ENCODE assay signal across 23 cellular contexts in the genomic region with DNA sequence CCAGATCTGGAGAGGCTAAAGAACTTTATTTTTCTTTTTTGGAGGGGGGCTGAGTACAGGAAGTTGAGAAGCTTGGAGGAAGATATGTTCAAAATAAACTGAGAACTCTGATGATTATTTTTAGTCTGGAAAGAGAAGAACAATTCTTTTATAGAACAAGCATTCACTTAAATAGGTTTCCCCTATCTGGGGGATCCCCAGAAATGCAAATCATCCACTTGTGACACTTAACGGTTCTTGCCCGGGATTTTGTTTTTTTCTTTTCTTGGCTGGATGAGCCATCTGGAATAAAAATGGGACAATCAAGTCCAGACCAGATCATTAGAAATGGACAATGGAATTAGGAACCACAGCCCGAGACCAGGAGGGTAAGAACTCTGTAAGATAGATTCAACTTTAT.
DNase-seq lines count a peak whose midpoint lies in the region; ATAC-seq and TF ChIP-seq lines count a peak whose summit lies in the region.
"Had no signal": no experiment of that assay in that cellular context is flagged by ENCODE, and none has a peak within 500 bp of the region (broad histone marks: within the 10 kb centered on the region; RNA-seq: fewer than 3 reads in every experiment).

No MANE protein-coding gene starts in this region.

- H3K4me1 ChIP-seq in OCI-LY3 (ENCODE audit: low read length), result peaks cover 31% of the 10 kb centered on the region
- H3K4me1 ChIP-seq in iPS-18a (ENCODE audit: control insufficient read depth, low read depth, low read length), result peaks cover 13% of the 10 kb centered on the region
- H3K4me1 ChIP-seq: thyroid gland had no signal

- H3K27me3 ChIP-seq in OCI-LY3 (ENCODE audit: low read depth, low read length) (no peaks in the 10 kb centered on the region), iPS-18a (ENCODE audit: control insufficient read depth, insufficient read depth, low read length) (no peaks in the 10 kb centered on the region)
- H3K27me3 ChIP-seq: neutrophil, thyroid gland had no signal

- H3K36me3 ChIP-seq in OCI-LY3 (replicated peaks; ENCODE audit: low read depth, low read length) (no peaks in the 10 kb centered on the region), iPS-18a (ENCODE audit: control insufficient read depth, low read depth, low read length) (no peaks in the 10 kb centered on the region)
- H3K36me3 ChIP-seq: left ventricle myocardium inferior, neutrophil, thyroid gland had no signal

- no peaks in the 10 kb centered on the region for H3K79me2 ChIP-seq in OCI-LY3 (ENCODE audit: low read length)

- H3K4me3 Mint-ChIP-seq in stimulated activated memory B cell treated with anti-CD40 and anti-IgM and Interleukin-4, amounts not matched to agents 10 μg/mL and 1 μg/mL and 100 μg/mL, for 72 hours, result no peak overlapping the region
- H3K4me3 Mint-ChIP-seq: activated CD4-positive, alpha-beta T cell treated with anti-CD3 and anti-CD28 coated beads for 36 hours; activated T-helper 1 cell treated with anti-CD3 and anti-CD28 coated beads, Interleukin-12 subunit alpha, Interleukin-12 subunit beta, Interleukin-2, Interleukin-4 antibody, amounts not matched to agents 30 ng/mL and 10 ng/mL and 1 ng/mL, durations not matched to agents 14 hours and 24 hours and 36 hours; CD8-positive, alpha-beta memory T cell had no signal

- H3K4me2 ChIP-seq in OCI-LY3 (ENCODE audit: low read length), result peak overlapping the region; percentile 42

- in situ Hi-C loops in GM13977 (cut with MboI; ENCODE audit: low pct_unique_long_range_greater_than_20kb, low sequenced_read_pairs, unreplicated experiment), result no loop called here

- H3K27ac ChIP-seq in OCI-LY3 (ENCODE audit: low read length) (no peak overlapping the region), iPS-18a (ENCODE audit: low read length) (no peak overlapping the region)
- H3K27ac ChIP-seq: neutrophil, thyroid gland had no signal

- ATAC-seq in GM18907 (IDR thresholded peaks at IDR 0.05; ENCODE audit: unreplicated experiment), result peak; percentile 53
- ATAC-seq in stimulated activated memory B cell treated with anti-CD40 and anti-IgM and Interleukin-4, amounts not matched to agents 10 μg/mL and 1 μg/mL and 100 μg/mL, for 72 hours, result no peak
- no peak for ATAC-seq in GM18867 (IDR thresholded peaks at IDR 0.05; ENCODE audit: unreplicated experiment)
- ATAC-seq in GM18517 (IDR thresholded peaks at IDR 0.05; ENCODE audit: unreplicated experiment), result no peak
- ATAC-seq: activated CD4-positive, alpha-beta T cell treated with anti-CD3 and anti-CD28 coated beads for 36 hours; mucosa of descending colon had no signal

- H3K36me3 Mint-ChIP-seq in stimulated activated memory B cell treated with anti-CD40 and anti-IgM and Interleukin-4, amounts not matched to agents 10 μg/mL and 1 μg/mL and 100 μg/mL, for 72 hours, result no peaks in the 10 kb centered on the region
- H3K36me3 Mint-ChIP-seq: CD8-positive, alpha-beta memory T cell had no signal

- H3K27me3 Mint-ChIP-seq in stimulated activated memory B cell treated with anti-CD40 and anti-IgM and Interleukin-4, amounts not matched to agents 10 μg/mL and 1 μg/mL and 100 μg/mL, for 72 hours, result no peaks in the 10 kb centered on the region
- H3K27me3 Mint-ChIP-seq: CD8-positive, alpha-beta memory T cell had no signal

- DNase-seq in GM13977 (ENCODE audit: low spot score), result no peak
- no peak for DNase-seq in stimulated activated CD4-positive, alpha-beta T cell treated with anti-CD3 and anti-CD28 coated beads, Interleukin-2, amount 100 ng/mL, for 24 hours
- DNase-seq: activated CD4-positive, alpha-beta T cell treated with anti-CD3 and anti-CD28 coated beads for 36 hours; activated naive CD4-positive, alpha-beta T cell treated with anti-CD3 and anti-CD28 coated beads, Interleukin-2, amount 50 U/mL, for 16 hours; CD8-positive, alpha-beta memory T cell; DMS53; left ventricle myocardium inferior; mucosa of descending colon; NCI-H2029 treated with DMSO at 0.1 percent for 48 hours; NCI-H226; NCI-H82; stimulated activated naive CD4-positive, alpha-beta T cell treated with Interleukin-2 at 50 U/mL for 16 hours; T-helper 1 cell; thyroid gland had no signal

- H3K9me3 ChIP-seq in OCI-LY3 (ENCODE audit: insufficient read depth, low read length), result no peaks in the 10 kb centered on the region
- no peaks in the 10 kb centered on the region for H3K9me3 ChIP-seq in iPS-18a (ENCODE audit: control insufficient read depth, low read depth, low read length)
- H3K9me3 ChIP-seq: left ventricle myocardium inferior, mucosa of descending colon, neutrophil, thyroid gland had no signal

- no peak overlapping the region for H2AFZ ChIP-seq in OCI-LY3 (ENCODE audit: low read depth, low read length)

- H3K4me1 Mint-ChIP-seq in stimulated activated memory B cell treated with anti-CD40 and anti-IgM and Interleukin-4, amounts not matched to agents 10 μg/mL and 1 μg/mL and 100 μg/mL, for 72 hours, result peaks cover 66% of the 10 kb centered on the region
- H3K4me1 Mint-ChIP-seq: CD8-positive, alpha-beta memory T cell had no signal

- no peak overlapping the region for H3K9ac ChIP-seq in OCI-LY3 (ENCODE audit: low read length)
- H3K9ac ChIP-seq in iPS-18a (ENCODE audit: low read length), result no peak overlapping the region

- no peaks in the 10 kb centered on the region for H4K20me1 ChIP-seq in OCI-LY3 (ENCODE audit: insufficient read depth, low read length)

- H3K4me3 ChIP-seq in OCI-LY3 (ENCODE audit: low read length), result peak overlapping the region; percentile 14; the same call in 1 of the 2 replicates
- peak overlapping the region; percentile 13 for H3K4me3 ChIP-seq in iPS-18a (ENCODE audit: low read length)
- H3K4me3 ChIP-seq: left ventricle myocardium inferior, mucosa of descending colon, skin epidermis, thyroid gland had no signal

- H3K9me3 Mint-ChIP-seq in stimulated activated memory B cell treated with anti-CD40 and anti-IgM and Interleukin-4, amounts not matched to agents 10 μg/mL and 1 μg/mL and 100 μg/mL, for 72 hours, result no peaks in the 10 kb centered on the region
- H3K9me3 Mint-ChIP-seq: activated T-helper 1 cell treated with anti-CD3 and anti-CD28 coated beads, Interleukin-12 subunit alpha, Interleukin-12 subunit beta, Interleukin-2, Interleukin-4 antibody, amounts not matched to agents 30 ng/mL and 10 ng/mL and 1 ng/mL, durations not matched to agents 14 hours and 24 hours and 36 hours; CD8-positive, alpha-beta memory T cell had no signal

- TF ChIP-seq CTCF in OCI-LY3 (IDR thresholded peaks at IDR 0.05; ENCODE audit: low read depth, low read length) (no peak), GM13977 (IDR thresholded peaks at IDR 0.05; ENCODE audit: extremely low read depth, insufficient read depth, missing control alignments) (no peak)

- peak overlapping the region; percentile 78 for H3K27ac Mint-ChIP-seq in stimulated activated memory B cell treated with anti-CD40 and anti-IgM and Interleukin-4, amounts not matched to agents 10 μg/mL and 1 μg/mL and 100 μg/mL, for 72 hours
- H3K27ac Mint-ChIP-seq: activated CD4-positive, alpha-beta T cell treated with anti-CD3 and anti-CD28 coated beads for 36 hours; activated T-helper 1 cell treated with anti-CD3 and anti-CD28 coated beads, Interleukin-12 subunit alpha, Interleukin-12 subunit beta, Interleukin-2, Interleukin-4 antibody, amounts not matched to agents 30 ng/mL and 10 ng/mL and 1 ng/mL, durations not matched to agents 14 hours and 24 hours and 36 hours; CD8-positive, alpha-beta memory T cell had no signal
